ENCODE assay signal across 1 cellular context in the genomic region with DNA sequence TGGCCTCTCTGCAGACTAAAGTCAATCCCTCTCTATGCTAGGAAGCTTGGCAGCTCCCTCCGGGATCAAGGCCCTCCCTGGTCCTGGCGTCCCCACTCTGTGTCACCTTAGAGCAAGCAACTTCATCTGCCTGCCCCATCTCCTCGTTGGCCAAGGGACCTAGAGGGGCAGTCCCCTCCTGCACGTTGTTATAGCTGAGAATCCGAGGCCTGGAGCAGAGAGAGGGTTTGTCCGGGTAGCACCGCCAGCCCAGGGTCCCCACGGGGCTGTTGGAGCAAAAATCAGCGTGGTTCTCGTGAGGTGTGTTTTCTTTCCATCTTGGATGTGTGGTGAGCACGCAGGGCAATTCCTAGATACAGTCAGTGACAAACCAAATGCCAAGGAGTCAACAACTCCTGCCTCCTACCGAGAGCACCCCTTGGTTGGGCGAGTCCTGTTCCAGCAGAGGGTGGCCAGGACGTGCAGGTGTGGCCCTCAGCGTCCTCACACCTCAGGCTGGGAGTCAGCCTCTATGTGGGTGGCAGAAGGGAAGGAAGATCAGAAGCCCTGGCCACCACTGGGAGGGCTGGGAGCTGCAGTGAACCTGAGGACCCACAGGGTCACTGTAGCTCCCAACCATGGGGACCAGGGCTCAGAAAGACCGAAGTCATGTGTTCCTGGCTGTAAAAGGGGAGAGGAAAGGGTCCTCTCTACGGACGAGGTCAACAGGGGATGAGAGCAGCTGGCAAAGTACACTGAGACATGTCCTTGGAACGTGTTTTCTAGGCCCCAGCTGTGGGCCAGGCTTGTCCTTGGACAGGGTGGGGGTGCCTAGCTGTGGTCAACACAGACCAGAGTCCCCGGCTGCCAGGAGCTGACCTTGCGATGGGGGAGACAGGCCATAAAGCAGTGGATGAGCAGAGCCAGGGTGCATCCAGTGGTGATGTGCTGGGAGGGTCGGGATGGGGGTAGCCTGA.
TF ChIP-seq lines count a peak whose summit lies in the region.

No MANE protein-coding gene starts in this region.

TF ChIP-seq in HepG2, 621 proteins besides CTCF, POLR2A, EP300 and RAD21 (continued from another document and continues in another):
- TF ChIP-seq, protein P1, sequence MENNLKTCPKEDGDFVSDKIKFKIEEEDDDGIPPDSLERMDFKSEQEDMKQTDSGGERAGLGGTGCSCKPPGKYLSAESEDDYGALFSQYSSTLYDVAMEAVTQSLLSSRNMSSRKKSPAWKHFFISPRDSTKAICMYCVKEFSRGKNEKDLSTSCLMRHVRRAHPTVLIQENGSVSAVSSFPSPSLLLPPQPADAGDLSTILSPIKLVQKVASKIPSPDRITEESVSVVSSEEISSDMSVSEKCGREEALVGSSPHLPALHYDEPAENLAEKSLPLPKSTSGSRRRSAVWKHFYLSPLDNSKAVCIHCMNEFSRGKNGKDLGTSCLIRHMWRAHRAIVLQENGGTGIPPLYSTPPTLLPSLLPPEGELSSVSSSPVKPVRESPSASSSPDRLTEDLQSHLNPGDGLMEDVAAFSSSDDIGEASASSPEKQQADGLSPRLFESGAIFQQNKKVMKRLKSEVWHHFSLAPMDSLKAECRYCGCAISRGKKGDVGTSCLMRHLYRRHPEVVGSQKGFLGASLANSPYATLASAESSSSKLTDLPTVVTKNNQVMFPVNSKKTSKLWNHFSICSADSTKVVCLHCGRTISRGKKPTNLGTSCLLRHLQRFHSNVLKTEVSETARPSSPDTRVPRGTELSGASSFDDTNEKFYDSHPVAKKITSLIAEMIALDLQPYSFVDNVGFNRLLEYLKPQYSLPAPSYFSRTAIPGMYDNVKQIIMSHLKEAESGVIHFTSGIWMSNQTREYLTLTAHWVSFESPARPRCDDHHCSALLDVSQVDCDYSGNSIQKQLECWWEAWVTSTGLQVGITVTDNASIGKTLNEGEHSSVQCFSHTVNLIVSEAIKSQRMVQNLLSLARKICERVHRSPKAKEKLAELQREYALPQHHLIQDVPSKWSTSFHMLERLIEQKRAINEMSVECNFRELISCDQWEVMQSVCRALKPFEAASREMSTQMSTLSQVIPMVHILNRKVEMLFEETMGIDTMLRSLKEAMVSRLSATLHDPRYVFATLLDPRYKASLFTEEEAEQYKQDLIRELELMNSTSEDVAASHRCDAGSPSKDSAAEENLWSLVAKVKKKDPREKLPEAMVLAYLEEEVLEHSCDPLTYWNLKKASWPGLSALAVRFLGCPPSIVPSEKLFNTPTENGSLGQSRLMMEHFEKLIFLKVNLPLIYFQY (CRISPR knock-in tag; IDR thresholded peaks at IDR 0.05; ENCODE audit: borderline replicate concordance): peak; percentile 87; the same call in 1 of the 2 replicates
- TF ChIP-seq ZNF256 (CRISPR knock-in tag; conservative IDR thresholded peaks at IDR 0.05) (no peak), RARA (CRISPR knock-in tag; IDR thresholded peaks at IDR 0.05) (peak; percentile 97), ZNF513 (CRISPR knock-in tag; conservative IDR thresholded peaks at IDR 0.05) (no peak), ZNF781 (CRISPR knock-in tag; IDR thresholded peaks at IDR 0.05; ENCODE audit: borderline replicate concordance, not compliant biosample characterization) (peak; percentile 80), PBX3 (CRISPR knock-in tag; IDR thresholded peaks at IDR 0.05; ENCODE audit: borderline replicate concordance) (no peak), SKIL (CRISPR knock-in tag; IDR thresholded peaks at IDR 0.05; ENCODE audit: borderline replicate concordance) (peak; percentile 95), PHF8 (CRISPR knock-in tag; IDR thresholded peaks at IDR 0.05) (peak; percentile 59), CAMTA2 (CRISPR knock-in tag; IDR thresholded peaks at IDR 0.05; ENCODE audit: borderline replicate concordance) (no peak), HOXA3 (CRISPR knock-in tag; IDR thresholded peaks at IDR 0.05) (peak; percentile 94), ZNF567 (CRISPR knock-in tag; IDR thresholded peaks at IDR 0.05; ENCODE audit: borderline replicate concordance) (peak; percentile 78), NBN (conservative IDR thresholded peaks at IDR 0.05) (no peak), ZNF383 (CRISPR knock-in tag; IDR thresholded peaks at IDR 0.05; ENCODE audit: borderline replicate concordance) (0 out of 2 replicates have a peak, but pooled peaks have one; percentile 33), SOX6 (IDR thresholded peaks at IDR 0.05) (no peak), SOX6 (CRISPR knock-in tag; IDR thresholded peaks at IDR 0.05) (peak; percentile 86), FOXO4 (CRISPR knock-in tag; conservative IDR thresholded peaks at IDR 0.05) (no peak), PLRG1 (conservative IDR thresholded peaks at IDR 0.05) (no peak), ZNF839 (CRISPR knock-in tag; IDR thresholded peaks at IDR 0.05; ENCODE audit: borderline replicate concordance) (no peak), ZNF30 (CRISPR knock-in tag; IDR thresholded peaks at IDR 0.05) (no peak; the same call in 1 of the 2 replicates), MED13 (CRISPR knock-in tag; IDR thresholded peaks at IDR 0.05) (no peak; the same call in none of the 2 replicates), E2F1 (CRISPR knock-in tag; IDR thresholded peaks at IDR 0.05) (no peak), RXRA (CRISPR knock-in tag; IDR thresholded peaks at IDR 0.05) (peak; percentile 96), PHB2 (IDR thresholded peaks at IDR 0.05; ENCODE audit: partially characterized antibody) (no peak), EEA1 (CRISPR knock-in tag; IDR thresholded peaks at IDR 0.05; ENCODE audit: borderline replicate concordance) (no peak), SATB2 (CRISPR knock-in tag; IDR thresholded peaks at IDR 0.05) (0 out of 2 replicates have a peak, but pooled peaks have one; percentile 35), HNRNPL (IDR thresholded peaks at IDR 0.05; ENCODE audit: low read depth, low read length) (no peak), ZNF101 (CRISPR knock-in tag; IDR thresholded peaks at IDR 0.05; ENCODE audit: borderline replicate concordance, low read depth) (0 out of 2 replicates have a peak, but pooled peaks have one; percentile 68), ZSCAN9 (CRISPR knock-in tag; IDR thresholded peaks at IDR 0.05; ENCODE audit: borderline replicate concordance) (peak; percentile 97), HNRNPUL1 (IDR thresholded peaks at IDR 0.05; ENCODE audit: low read depth, low read length) (no peak), RFXAP (CRISPR knock-in tag; IDR thresholded peaks at IDR 0.05; ENCODE audit: borderline replicate concordance) (peak; percentile 65; the same call in 1 of the 2 replicates), ZBTB37 (CRISPR knock-in tag; IDR thresholded peaks at IDR 0.05) (no peak; the same call in 1 of the 2 replicates), SYNCRIP (IDR thresholded peaks at IDR 0.05; ENCODE audit: insufficient read depth, low read depth, low read length) (no peak), ZNF44 (CRISPR knock-in tag; IDR thresholded peaks at IDR 0.05) (peak; percentile 41; the same call in 1 of the 2 replicates), HOXA7 (CRISPR knock-in tag; IDR thresholded peaks at IDR 0.05) (no peak), SAP130 (CRISPR knock-in tag; IDR thresholded peaks at IDR 0.05; ENCODE audit: low read depth) (peak; percentile 95)
- TF ChIP-seq, protein P2, sequence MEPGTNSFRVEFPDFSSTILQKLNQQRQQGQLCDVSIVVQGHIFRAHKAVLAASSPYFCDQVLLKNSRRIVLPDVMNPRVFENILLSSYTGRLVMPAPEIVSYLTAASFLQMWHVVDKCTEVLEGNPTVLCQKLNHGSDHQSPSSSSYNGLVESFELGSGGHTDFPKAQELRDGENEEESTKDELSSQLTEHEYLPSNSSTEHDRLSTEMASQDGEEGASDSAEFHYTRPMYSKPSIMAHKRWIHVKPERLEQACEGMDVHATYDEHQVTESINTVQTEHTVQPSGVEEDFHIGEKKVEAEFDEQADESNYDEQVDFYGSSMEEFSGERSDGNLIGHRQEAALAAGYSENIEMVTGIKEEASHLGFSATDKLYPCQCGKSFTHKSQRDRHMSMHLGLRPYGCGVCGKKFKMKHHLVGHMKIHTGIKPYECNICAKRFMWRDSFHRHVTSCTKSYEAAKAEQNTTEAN (CRISPR knock-in tag; conservative IDR thresholded peaks at IDR 0.05): peak; percentile 68
- TF ChIP-seq, protein P3, sequence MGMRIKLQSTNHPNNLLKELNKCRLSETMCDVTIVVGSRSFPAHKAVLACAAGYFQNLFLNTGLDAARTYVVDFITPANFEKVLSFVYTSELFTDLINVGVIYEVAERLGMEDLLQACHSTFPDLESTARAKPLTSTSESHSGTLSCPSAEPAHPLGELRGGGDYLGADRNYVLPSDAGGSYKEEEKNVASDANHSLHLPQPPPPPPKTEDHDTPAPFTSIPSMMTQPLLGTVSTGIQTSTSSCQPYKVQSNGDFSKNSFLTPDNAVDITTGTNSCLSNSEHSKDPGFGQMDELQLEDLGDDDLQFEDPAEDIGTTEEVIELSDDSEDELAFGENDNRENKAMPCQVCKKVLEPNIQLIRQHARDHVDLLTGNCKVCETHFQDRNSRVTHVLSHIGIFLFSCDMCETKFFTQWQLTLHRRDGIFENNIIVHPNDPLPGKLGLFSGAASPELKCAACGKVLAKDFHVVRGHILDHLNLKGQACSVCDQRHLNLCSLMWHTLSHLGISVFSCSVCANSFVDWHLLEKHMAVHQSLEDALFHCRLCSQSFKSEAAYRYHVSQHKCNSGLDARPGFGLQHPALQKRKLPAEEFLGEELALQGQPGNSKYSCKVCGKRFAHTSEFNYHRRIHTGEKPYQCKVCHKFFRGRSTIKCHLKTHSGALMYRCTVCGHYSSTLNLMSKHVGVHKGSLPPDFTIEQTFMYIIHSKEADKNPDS (CRISPR knock-in tag; IDR thresholded peaks at IDR 0.05): no peak
